16 cellular contexts compared by ENCODE assay signal in the genomic region with DNA sequence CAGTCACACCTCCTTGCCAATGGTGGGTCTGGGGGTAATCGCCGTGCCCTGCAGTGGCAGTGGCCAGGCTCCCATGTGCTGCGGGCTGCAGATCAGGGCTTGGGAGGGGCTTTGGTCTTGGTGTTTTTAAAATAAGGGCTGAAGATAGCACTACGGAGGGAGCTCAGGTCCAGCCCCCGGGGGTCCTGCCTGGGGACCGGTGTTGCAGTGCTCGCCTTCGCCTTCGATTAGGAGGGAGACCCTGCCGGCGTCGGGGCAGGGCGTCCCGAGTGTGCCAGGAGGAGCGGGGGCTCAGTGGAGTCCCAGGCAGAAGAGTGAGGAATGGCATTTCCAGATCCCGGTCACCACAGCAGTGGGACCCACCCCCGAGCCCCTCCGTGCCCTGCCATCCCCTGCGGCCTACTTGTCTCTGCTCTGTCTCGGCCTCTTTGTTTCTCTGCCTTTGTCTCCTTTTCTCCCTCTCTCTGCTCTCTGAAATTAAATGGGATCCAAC. TPM values are rescaled to one million over a fixed set of nuclear protein-coding genes. Genes with fewer than 3 reads are reported as not detected.
DNase-seq lines count a peak whose midpoint lies in the region; TF ChIP-seq lines count a peak whose summit lies in the region.
"Had no signal": no experiment of that assay in that cellular context is flagged by ENCODE, and none has a peak within 500 bp of the region (broad histone marks: within the 10 kb centered on the region; RNA-seq: fewer than 3 reads in every experiment).

No MANE protein-coding gene starts in this region.

- 61 to 78% methylated on average over 12 to 20 of the region's 20 CpGs for WGBS in endodermal cell (ENCODE audit: insufficient coverage in 1 of 2, insufficient read length in 1 of 2), 2 experiments
- 88% methylated on average over 20 of the region's 20 CpGs for whole genome bisulfite sequencing in esophagus muscularis mucosa

- TF ChIP-seq EP300 in esophagus muscularis mucosa (IDR thresholded peaks at IDR 0.05), result no peak

- H3K36me3 Mint-ChIP-seq in activated naive CD4-positive, alpha-beta T cell treated with anti-CD3 and anti-CD28 coated beads for 36 hours (ENCODE audit: low read depth), result no peaks in the 10 kb centered on the region
- no peaks in the 10 kb centered on the region for H3K36me3 Mint-ChIP-seq in endodermal cell (ENCODE audit: low read depth)
- no peaks in the 10 kb centered on the region for H3K36me3 Mint-ChIP-seq in neural progenitor cell
- H3K36me3 Mint-ChIP-seq: CD8-positive, alpha-beta memory T cell had no signal

- CTCF ChIA-PET in activated naive CD4-positive, alpha-beta T cell treated with anti-CD3 and anti-CD28 coated beads for 36 hours (lab: Charles Lee), result no interaction called here

- H3K27ac Mint-ChIP-seq in activated naive CD4-positive, alpha-beta T cell treated with anti-CD3 and anti-CD28 coated beads for 36 hours, result peak overlapping the region; percentile 37
- H3K27ac Mint-ChIP-seq in endodermal cell (no peak overlapping the region), neural progenitor cell (peak overlapping the region; percentile 90)

- TF ChIP-seq CTCF in endodermal cell (conservative IDR thresholded peaks at IDR 0.05), result no peak
- no peak for TF ChIP-seq CTCF in neural progenitor cell (IDR thresholded peaks at IDR 0.05)
- TF ChIP-seq CTCF in vagina (IDR thresholded peaks at IDR 0.05), result no peak
- no peak for TF ChIP-seq CTCF in esophagus muscularis mucosa (IDR thresholded peaks at IDR 0.05)

- H3K4me3 Mint-ChIP-seq in activated naive CD4-positive, alpha-beta T cell treated with anti-CD3 and anti-CD28 coated beads for 36 hours, result no peak overlapping the region
- H3K4me3 Mint-ChIP-seq in endodermal cell (no peak overlapping the region), neural progenitor cell (peak overlapping the region; percentile 64)
- H3K4me3 Mint-ChIP-seq: CD8-positive, alpha-beta memory T cell had no signal

- H3K4me1 Mint-ChIP-seq in activated naive CD4-positive, alpha-beta T cell treated with anti-CD3 and anti-CD28 coated beads for 36 hours (ENCODE audit: low read depth), result no peaks in the 10 kb centered on the region
- H3K4me1 Mint-ChIP-seq in endodermal cell (peaks cover 8% of the 10 kb centered on the region), neural progenitor cell (peaks cover 50% of the 10 kb centered on the region)

- H3K36me3 ChIP-seq in endodermal cell (ENCODE audit: control insufficient read depth, insufficient read depth, low read length) (no peaks in the 10 kb centered on the region), neural progenitor cell (no peaks in the 10 kb centered on the region), vagina (no peaks in the 10 kb centered on the region), esophagus muscularis mucosa (no peaks in the 10 kb centered on the region)
- H3K36me3 ChIP-seq: BLaER1 had no signal

- no peaks in the 10 kb centered on the region for H4K20me1 ChIP-seq in neural progenitor cell (ENCODE audit: low read depth)
- H4K20me1 ChIP-seq: BLaER1 had no signal

- peak overlapping the region; percentile 35 for H3K4me2 ChIP-seq in neural progenitor cell
- H3K4me2 ChIP-seq: BLaER1 had no signal

- H3K27me3 Mint-ChIP-seq in activated naive CD4-positive, alpha-beta T cell treated with anti-CD3 and anti-CD28 coated beads for 36 hours (ENCODE audit: low read depth), result no peaks in the 10 kb centered on the region
- peaks cover 3% of the 10 kb centered on the region for H3K27me3 Mint-ChIP-seq in endodermal cell (ENCODE audit: insufficient read depth)
- peaks cover 13% of the 10 kb centered on the region for H3K27me3 Mint-ChIP-seq in neural progenitor cell (ENCODE audit: insufficient read depth, low read depth)

- H3K27ac ChIP-seq in endodermal cell (ENCODE audit: low read depth, low read length), result peak overlapping the region; percentile 64
- H3K27ac ChIP-seq in neural progenitor cell, result no peak overlapping the region
- peak overlapping the region; percentile 35 for H3K27ac ChIP-seq in vagina
- no peak overlapping the region for H3K27ac ChIP-seq in esophagus muscularis mucosa (replicated peaks in 1 of 4)
- H3K27ac ChIP-seq: BLaER1, RWPE1 had no signal

- H3K4me3 ChIP-seq in endodermal cell (ENCODE audit: low read length), result no peak overlapping the region
- H3K4me3 ChIP-seq in neural progenitor cell, result no peak overlapping the region
- no peak overlapping the region for H3K4me3 ChIP-seq in vagina
- H3K4me3 ChIP-seq in esophagus muscularis mucosa, result no peak overlapping the region
- H3K4me3 ChIP-seq: BLaER1, K562 had no signal

- no peak for DNase-seq in activated naive CD4-positive, alpha-beta T cell treated with anti-CD3 and anti-CD28 coated beads for 36 hours
- DNase-seq in activated naive CD4-positive, alpha-beta T cell treated with Interleukin-2 at 50 U/mL for 16 hours, result no peak
- DNase-seq in endodermal cell, result no peak
- DNase-seq in neural progenitor cell (ENCODE audit: low spot score), result peak; percentile 64
- DNase-seq in vagina (ENCODE audit: extremely low spot score in 2 of 2), result no peak
- no peak for DNase-seq in esophagus muscularis mucosa (ENCODE audit: extremely low spot score)
- no peak for DNase-seq in stimulated activated CD4-positive, alpha-beta T cell treated with anti-CD3 and anti-CD28 coated beads, Interleukin-2, amount 100 ng/mL, for 24 hours
- DNase-seq in head of caudate nucleus, result no peak
- DNase-seq: 8988T; CD8-positive, alpha-beta memory T cell; NCI-H187 treated with DMSO at 0.1 percent for 48 hours; NK-92 treated with Interleukin-12 subunit alpha and Interleukin-12 subunit beta, amount 100 ng/mL, for 24 hours; OCI-M1 had no signal

- no peak overlapping the region for H2AFZ ChIP-seq in neural progenitor cell (replicated peaks)

- no peak for TF ChIP-seq POLR2A in vagina (IDR thresholded peaks at IDR 0.05)
- no peak for TF ChIP-seq POLR2A in esophagus muscularis mucosa (IDR thresholded peaks at IDR 0.05; ENCODE audit: low read depth)

- intact Hi-C loops in activated naive CD4-positive, alpha-beta T cell treated with anti-CD3 and anti-CD28 coated beads for 36 hours (cut with micrococcal nuclease), result no loop called here
- intact Hi-C loops in vagina (cut with DNase I) (no loop called here), esophagus muscularis mucosa (cut with DNase I) (no loop called here), head of caudate nucleus (cut with DNase I) (no loop called here)

- H3K27me3 ChIP-seq in endodermal cell (ENCODE audit: control insufficient read depth, insufficient read depth, low read length, poor library complexity, severe bottlenecking), result no peaks in the 10 kb centered on the region
- no peaks in the 10 kb centered on the region for H3K27me3 ChIP-seq in neural progenitor cell
- H3K27me3 ChIP-seq in vagina, result no peaks in the 10 kb centered on the region
- peaks cover 0 to 33% (median 0%) of the 10 kb centered on the region in 4 donors for H3K27me3 ChIP-seq in esophagus muscularis mucosa
- H3K27me3 ChIP-seq: BLaER1 had no signal

- H3K9me3 ChIP-seq in endodermal cell (ENCODE audit: control insufficient read depth, low read length), result no peaks in the 10 kb centered on the region
- no peaks in the 10 kb centered on the region for H3K9me3 ChIP-seq in neural progenitor cell (ENCODE audit: low read depth)
- H3K9me3 ChIP-seq in vagina, result no peaks in the 10 kb centered on the region
- no peaks in the 10 kb centered on the region for H3K9me3 ChIP-seq in esophagus muscularis mucosa
- H3K9me3 ChIP-seq: BLaER1 had no signal

- H3K9ac ChIP-seq in endodermal cell (ENCODE audit: extremely low read depth, low read length, poor library complexity, severe bottlenecking), result no peak overlapping the region
- no peak overlapping the region for H3K9ac ChIP-seq in neural progenitor cell
- H3K9ac ChIP-seq: BLaER1 had no signal

- no peaks in the 10 kb centered on the region for H3K9me3 Mint-ChIP-seq in activated naive CD4-positive, alpha-beta T cell treated with anti-CD3 and anti-CD28 coated beads for 36 hours
- no peaks in the 10 kb centered on the region for H3K9me3 Mint-ChIP-seq in endodermal cell
- H3K9me3 Mint-ChIP-seq in neural progenitor cell, result no peaks in the 10 kb centered on the region
- H3K9me3 Mint-ChIP-seq: CD8-positive, alpha-beta memory T cell had no signal

- H3K4me1 ChIP-seq in endodermal cell (ENCODE audit: control insufficient read depth, insufficient read depth, low read length), result no peaks in the 10 kb centered on the region
- peaks cover 49% of the 10 kb centered on the region for H3K4me1 ChIP-seq in neural progenitor cell
- peaks cover 16% of the 10 kb centered on the region for H3K4me1 ChIP-seq in vagina
- no peaks in the 10 kb centered on the region for H3K4me1 ChIP-seq in esophagus muscularis mucosa

- peaks cover 23% of the 10 kb centered on the region for H3F3A ChIP-seq in neural progenitor cell (ENCODE audit: low read depth)

- H3K79me2 ChIP-seq in neural progenitor cell (ENCODE audit: low read depth), result no peaks in the 10 kb centered on the region

RNA-seq across cellular contexts. Expression of a gene that starts 44.3 kb away (rescaled TPM):
- not detected for total RNA-seq in activated naive CD4-positive, alpha-beta T cell treated with anti-CD3 and anti-CD28 coated beads for 36 hours
- total RNA-seq in endodermal cell (not detected), neural progenitor cell (ENCODE audit: low replicate concordance) (not detected in 2 replicates), vagina (not detected), esophagus muscularis mucosa (not detected)
- not detected for polyA plus RNA-seq in endodermal cell (2013, experiment 1 of 2)
- polyA plus RNA-seq in endodermal cell (2013, experiment 2 of 2), result not detected
- total RNA-seq: CD8-positive, alpha-beta memory T cell had no signal
- polyA plus RNA-seq: CD8-positive, alpha-beta memory T cell had no signal

Comparison
In these comparisons a context has a peak if more than half of its experiments do, and no peak if none do; other contexts are left out.
1. H3K27ac ChIP-seq: peak in endodermal cell (single experiment) and vagina (single experiment); none in neural progenitor cell (single experiment) and esophagus muscularis mucosa (0 of 4).